Comparison of ENCODE assay signal across 8 cellular contexts in genomic region chr1:176880954-176881595, GRCh38.
DNase-seq lines count a peak whose midpoint lies in the region; ATAC-seq and TF ChIP-seq lines count a peak whose summit lies in the region.

No MANE protein-coding gene starts in this region.

- no peaks in the 10 kb centered on the region for H3K9me3 Mint-ChIP-seq in stimulated activated effector memory CD8-positive, alpha-beta T cell treated with anti-CD3 and anti-CD28 coated beads, Interleukin-12 subunit alpha, Interleukin-12 subunit beta, amount 100 ng/mL, for 72 hours

- intact Hi-C loops in lower leg skin (cut with DNase I; ENCODE audit: low total_unique reads) = no loop called here

- TF ChIP-seq CTCF in GM20000 (IDR thresholded peaks at IDR 0.05; ENCODE audit: extremely low read depth, missing control alignments) (peak; percentile 86), coronary artery (IDR thresholded peaks at IDR 0.05) (peak; percentile 76), lower leg skin (IDR thresholded peaks at IDR 0.05) (peak in 1 of 3 donors; percentile 46)

- H3K27ac Mint-ChIP-seq in stimulated activated effector memory CD8-positive, alpha-beta T cell treated with anti-CD3 and anti-CD28 coated beads, Interleukin-12 subunit alpha, Interleukin-12 subunit beta, amount 100 ng/mL, for 72 hours = no peak overlapping the region

- TF ChIP-seq POLR2A in lower leg skin (IDR thresholded peaks at IDR 0.05) = no peak

- no peak overlapping the region for H3K27ac ChIP-seq in coronary artery

- WGBS in lower leg skin, 2 donors = 16 to 19% methylated on average over 9 of the region's 9 CpGs

- H3K4me3 ChIP-seq in coronary artery (no peak overlapping the region), lower leg skin (ENCODE audit: low read depth, poor library complexity, severe bottlenecking) (no peak overlapping the region)

- ATAC-seq in stimulated activated effector memory CD8-positive, alpha-beta T cell treated with anti-CD3 and anti-CD28 coated beads, Interleukin-12 subunit alpha, Interleukin-12 subunit beta, amount 100 ng/mL, for 72 hours = no peak
- ATAC-seq in GM19467 (IDR thresholded peaks at IDR 0.05; ENCODE audit: unreplicated experiment) = no peak

- no peaks in the 10 kb centered on the region for H3K4me1 Mint-ChIP-seq in stimulated activated effector memory CD8-positive, alpha-beta T cell treated with anti-CD3 and anti-CD28 coated beads, Interleukin-12 subunit alpha, Interleukin-12 subunit beta, amount 100 ng/mL, for 72 hours

- no peak overlapping the region for H3K4me3 Mint-ChIP-seq in stimulated activated effector memory CD8-positive, alpha-beta T cell treated with anti-CD3 and anti-CD28 coated beads, Interleukin-12 subunit alpha, Interleukin-12 subunit beta, amount 100 ng/mL, for 72 hours

- in situ Hi-C loops in Caki2 (cut with HindIII; ENCODE audit: low pct_unique_long_range_greater_than_20kb, low sequenced_read_pairs) = no loop called here

- DNase-seq in Caki2 (ENCODE audit: low read depth) = peak; percentile 39
- DNase-seq in GM20000 (ENCODE audit: low spot score) = peak; percentile 57
- DNase-seq in NAMALWA (ENCODE audit: low spot score) = peak; percentile 73
- DNase-seq in SKM-1 treated with dmso at 0.1 percent for 144 hours (lab: John Stamatoyannopoulos, UW; ENCODE audit: unreplicated experiment) = peak; percentile 54
- DNase-seq in coronary artery (ENCODE audit: low spot score) = no peak
- peak; percentile 52 to 93 for DNase-seq in lower leg skin (ENCODE audit: low spot score in 2 of 2)
- DNase-seq in stimulated activated effector memory CD8-positive, alpha-beta T cell treated with anti-CD3 and anti-CD28 coated beads, Interleukin-12 subunit alpha, Interleukin-12 subunit beta, amount 100 ng/mL, for 72 hours (ENCODE audit: low spot score in 2 of 2) = peak; percentile 5 to 60

- H3K36me3 Mint-ChIP-seq in stimulated activated effector memory CD8-positive, alpha-beta T cell treated with anti-CD3 and anti-CD28 coated beads, Interleukin-12 subunit alpha, Interleukin-12 subunit beta, amount 100 ng/mL, for 72 hours = no peaks in the 10 kb centered on the region
